Comparison of ENCODE assay signal across 8 cellular contexts in the genomic region with DNA sequence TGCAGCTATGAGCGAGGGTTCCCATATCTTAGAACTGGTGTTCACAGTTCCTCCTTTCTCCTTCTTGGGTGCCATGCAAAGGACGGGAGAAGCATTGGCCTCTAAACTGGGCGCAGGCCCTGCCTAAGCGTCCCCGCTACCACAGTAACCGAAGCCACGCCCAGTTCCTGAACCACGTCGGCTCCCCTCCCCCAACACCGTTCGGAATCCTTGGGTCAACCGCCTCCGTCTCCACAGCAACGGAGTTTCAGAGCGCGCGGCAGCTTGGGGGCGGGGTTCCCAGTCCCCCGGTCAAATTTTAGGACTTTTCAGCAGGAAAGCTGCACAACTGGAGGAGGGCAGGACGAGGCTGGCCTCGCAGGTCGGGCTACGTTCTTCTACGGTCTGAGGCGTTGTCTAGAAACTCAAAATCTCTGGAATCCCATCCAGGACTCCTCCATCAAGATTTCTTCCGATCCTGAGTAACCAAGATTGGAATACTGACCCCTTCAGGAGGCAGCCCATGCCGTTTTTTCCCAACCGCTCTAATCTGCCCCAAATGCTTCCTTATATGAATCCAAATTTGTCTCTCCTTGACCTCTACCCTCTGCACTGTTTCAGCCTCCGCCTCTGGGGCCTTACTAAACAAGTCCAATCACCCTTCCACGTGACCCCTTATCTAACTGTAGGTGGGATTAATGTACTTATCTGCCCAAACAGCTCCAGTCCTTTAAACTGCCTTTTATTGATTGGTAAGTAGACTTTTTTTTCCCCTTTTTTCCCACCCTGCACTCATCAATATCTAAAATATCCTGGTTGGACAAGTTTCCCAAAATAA. TPM values are rescaled to one million over a fixed set of nuclear protein-coding genes. Genes with fewer than 3 reads are reported as not detected.
DNase-seq lines count a peak whose midpoint lies in the region; ATAC-seq and TF ChIP-seq lines count a peak whose summit lies in the region.

A gene (minus strand): TSS at position 146 of the 817 bp plus-strand sequence. CDS start 71 bp downstream, at position 75.

- H3K4me3 ChIP-seq in duodenal mucosa (ENCODE audit: low read depth in 1 of 2, low read length in 2 of 2), result peak within 1 kb of the TSS; percentile 63 to 66
- peak within 1 kb of the TSS; percentile 1 for H3K4me3 ChIP-seq in lower leg skin (ENCODE audit: low read depth, poor library complexity, severe bottlenecking)
- peak within 1 kb of the TSS in 2 of 3 donors; percentile 6 to 16 for H3K4me3 ChIP-seq in thyroid gland (replicated peaks in 1 of 3)

- intact Hi-C loops in lower leg skin (cut with DNase I; ENCODE audit: low total_unique reads), result no loop called here
- intact Hi-C loops in thyroid gland (cut with DNase I), result no loop called here

- no peak within 1 kb of the TSS for H3K9ac ChIP-seq in duodenal mucosa (ENCODE audit: low read depth in 1 of 2, low read length in 2 of 2)

- peak; percentile 21 for DNase-seq in GM10248 (ENCODE audit: extremely low spot score)
- peak; percentile 13 for DNase-seq in NCI-H510A (lab: John Stamatoyannopoulos, UW)
- DNase-seq in lower leg skin (ENCODE audit: low spot score in 2 of 2), result peak; percentile 53 to 85
- DNase-seq in thyroid gland, result peak; percentile 81 to 86
- no peak for DNase-seq in T-helper 9 cell
- DNase-seq in activated T-cell treated with anti-CD3 and anti-CD28 coated beads for 4 hours, result no peak

- CTCF ChIA-PET in GM10248 (lab: Yijun Ruan, JAX), result interaction anchor here (1.0 to 1.2 kb wide), 2 partner anchors 9 to 62 kb away, joined by 3 read pairs; no protein-coding TSS in a partner anchor

- H3K27me3 ChIP-seq in duodenal mucosa (ENCODE audit: control insufficient read depth in 1 of 2, insufficient read depth in 2 of 2, low read length in 2 of 2) (no peaks in the 10 kb centered on the region), thyroid gland (no peaks in the 10 kb centered on the region)

- H3K9me3 ChIP-seq in duodenal mucosa (ENCODE audit: control insufficient read depth in 1 of 2, low read length in 2 of 2) (no peaks in the 10 kb centered on the region), thyroid gland (no peaks in the 10 kb centered on the region)

- no peak for TF ChIP-seq CTCF in GM10248 (IDR thresholded peaks at IDR 0.05; ENCODE audit: control extremely low read depth, extremely low read depth, low read depth, missing control alignments)
- TF ChIP-seq CTCF in lower leg skin (IDR thresholded peaks at IDR 0.05), result no peak
- peak in 1 of 6 experiments; percentile 8 for TF ChIP-seq CTCF in thyroid gland (IDR thresholded peaks at IDR 0.05)

- H3K27ac ChIP-seq in duodenal mucosa (ENCODE audit: low read depth, low read length), result no peak within 1 kb of the TSS
- H3K27ac ChIP-seq in thyroid gland, result no peak within 1 kb of the TSS

- H3K4me1 ChIP-seq in duodenal mucosa (ENCODE audit: control insufficient read depth in 1 of 2, insufficient read depth in 2 of 2, low read length in 2 of 2) (peaks cover 8 to 10% of the 10 kb centered on the region in 2 donors), thyroid gland (no peaks in the 10 kb centered on the region)

- POLR2A ChIA-PET in GM10248 (lab: Yijun Ruan, JAX), result no interaction called here

- WGBS in lower leg skin, 2 donors, result 8 to 18% methylated on average over 19 to 30 of the region's 30 CpGs
- WGBS in thyroid gland, 2 donors, result 8 to 9% methylated on average over 23 to 29 of the region's 30 CpGs

- no peak for ATAC-seq in HG02973 (IDR thresholded peaks at IDR 0.05; ENCODE audit: unreplicated experiment)

- no peak for TF ChIP-seq POLR2A in lower leg skin (IDR thresholded peaks at IDR 0.05)
- TF ChIP-seq POLR2A in thyroid gland (IDR thresholded peaks at IDR 0.05), result no peak

- no peaks in the 10 kb centered on the region for H3K36me3 ChIP-seq in duodenal mucosa (ENCODE audit: control insufficient read depth in 1 of 2, insufficient read depth in 2 of 2, low read length in 2 of 2)
- no peaks in the 10 kb centered on the region for H3K36me3 ChIP-seq in thyroid gland

RNA-seq across cellular contexts. Expression of the gene that starts here (rescaled TPM):
- total RNA-seq in lower leg skin (1 to 10 TPM in 2 of 4 donors, not detected in 2; 3.3 to 7.9 TPM), thyroid gland (10 to 100 TPM in 2 of 4 donors, 1 to 10 TPM in 1, under 1 TPM in 1; 0.81 to 14.6 (median 8.5) TPM)

Comparison
In these comparisons a context has a peak if more than half of its experiments do, and no peak if none do; other contexts are left out.
1. DNase-seq: peak in GM10248 (single experiment), NCI-H510A (single experiment), lower leg skin (2 of 2) and thyroid gland (2 of 2); none in T-helper 9 cell (single experiment) and activated T-cell treated with anti-CD3 and anti-CD28 coated beads for 4 hours (single experiment).
2. H3K4me3 ChIP-seq: peak in every context shown above with its lines; median percentile 64 in duodenal mucosa; 11 in thyroid gland; 1 in lower leg skin.